Comparison of ENCODE assay signal across 8 cellular contexts in genomic region chr9:37994639-37995347, GRCh38.
DNase-seq lines count a peak whose midpoint lies in the region; ATAC-seq and TF ChIP-seq lines count a peak whose summit lies in the region.

No MANE protein-coding gene starts in this region.

- H3K36me3 Mint-ChIP-seq in activated CD8-positive, alpha-beta memory T cell treated with anti-CD3 and anti-CD28 coated beads, Interleukin-2, amount 10 ng/mL, durations not matched to agents 7 days and 5 days, result no peaks in the 10 kb centered on the region

- TF ChIP-seq CTCF in VCaP (conservative IDR thresholded peaks at IDR 0.05), result no peak

- intact Hi-C loops in posterior cingulate gyrus (cut with DNase I), result loop anchor here (2.0 to 5.0 kb wide), 2 partner anchors 74 to 77 kb away; partner anchors contain the start of gene SHB

- H3K4me1 Mint-ChIP-seq in activated CD8-positive, alpha-beta memory T cell treated with anti-CD3 and anti-CD28 coated beads, Interleukin-2, amount 10 ng/mL, durations not matched to agents 7 days and 5 days, result peaks cover 36% of the 10 kb centered on the region

- no peaks in the 10 kb centered on the region for H3K9me3 Mint-ChIP-seq in activated CD8-positive, alpha-beta memory T cell treated with anti-CD3 and anti-CD28 coated beads, Interleukin-2, amount 10 ng/mL, durations not matched to agents 7 days and 5 days (ENCODE audit: low read depth)

- CTCF ChIA-PET in activated CD8-positive, alpha-beta memory T cell treated with anti-CD3 and anti-CD28 coated beads, Interleukin-2, amount 10 ng/mL, durations not matched to agents 7 days and 5 days (lab: Charles Lee), result interaction anchor here (1.1 kb wide), 2 partner anchors 14 to 81 kb away, joined by 4 read pairs; no protein-coding TSS in a partner anchor

- peak overlapping the region; percentile 10; the same call in 1 of the 2 replicates for H3K27ac ChIP-seq in VCaP

- H3K4me3 Mint-ChIP-seq in activated CD8-positive, alpha-beta memory T cell treated with anti-CD3 and anti-CD28 coated beads, Interleukin-2, amount 10 ng/mL, durations not matched to agents 7 days and 5 days, result peak overlapping the region; percentile 39

- DNase-seq in activated CD8-positive, alpha-beta memory T cell treated with anti-CD3 and anti-CD28 coated beads, Interleukin-2, amount 10 ng/mL, durations not matched to agents 7 days and 5 days, result peak; percentile 77
- DNase-seq in activated CD8-positive, alpha-beta memory T cell treated with anti-CD3 and anti-CD28 coated beads, Interleukin-2, amount 50 U/mL, for 4 hours, result no peak
- DNase-seq in NCI-H1105 treated with DMSO at 0.1 percent for 48 hours (lab: John Stamatoyannopoulos, UW), result peak; percentile 95
- DNase-seq in foreskin melanocyte, result peak; percentile 8
- peak; percentile 83 to 99 (median 93) for DNase-seq in posterior cingulate gyrus
- DNase-seq in NCI-H187 treated with DMSO at 0.1 percent for 48 hours (lab: John Stamatoyannopoulos, UW), result no peak

- no peaks in the 10 kb centered on the region for H3K27me3 Mint-ChIP-seq in activated CD8-positive, alpha-beta memory T cell treated with anti-CD3 and anti-CD28 coated beads, Interleukin-2, amount 10 ng/mL, durations not matched to agents 7 days and 5 days

- ATAC-seq in activated CD8-positive, alpha-beta memory T cell treated with anti-CD3 and anti-CD28 coated beads, Interleukin-2, amount 10 ng/mL, durations not matched to agents 7 days and 5 days, result peak; percentile 73
- peak; percentile 82 for ATAC-seq in HG02642 (IDR thresholded peaks at IDR 0.05; ENCODE audit: poor library complexity, unreplicated experiment)

- H3K27ac Mint-ChIP-seq in activated CD8-positive, alpha-beta memory T cell treated with anti-CD3 and anti-CD28 coated beads, Interleukin-2, amount 10 ng/mL, durations not matched to agents 7 days and 5 days, result peak overlapping the region; percentile 65

Comparison
In these comparisons a context has a peak if more than half of its experiments do, and no peak if none do; other contexts are left out.
1. DNase-seq: peak in activated CD8-positive, alpha-beta memory T cell treated with anti-CD3 and anti-CD28 coated beads, Interleukin-2, amount 10 ng/mL, durations not matched to agents 7 days and 5 days (single experiment), NCI-H1105 treated with DMSO at 0.1 percent for 48 hours (single experiment), foreskin melanocyte (single experiment) and posterior cingulate gyrus (10 of 10); none in activated CD8-positive, alpha-beta memory T cell treated with anti-CD3 and anti-CD28 coated beads, Interleukin-2, amount 50 U/mL, for 4 hours (single experiment) and NCI-H187 treated with DMSO at 0.1 percent for 48 hours (single experiment).